Comparison of ENCODE assay signal across 1 cellular context in genomic region chr15:59222906-59223579, GRCh38.
TF ChIP-seq lines count a peak whose summit lies in the region.

No MANE protein-coding gene starts in this region.

TF ChIP-seq in SK-N-SH treated with all-trans-retinoic acid at 6 μM for 48 hours, 23 proteins besides CTCF, POLR2A, EP300 and RAD21 (continued from another document):
- TF ChIP-seq, protein P1, sequence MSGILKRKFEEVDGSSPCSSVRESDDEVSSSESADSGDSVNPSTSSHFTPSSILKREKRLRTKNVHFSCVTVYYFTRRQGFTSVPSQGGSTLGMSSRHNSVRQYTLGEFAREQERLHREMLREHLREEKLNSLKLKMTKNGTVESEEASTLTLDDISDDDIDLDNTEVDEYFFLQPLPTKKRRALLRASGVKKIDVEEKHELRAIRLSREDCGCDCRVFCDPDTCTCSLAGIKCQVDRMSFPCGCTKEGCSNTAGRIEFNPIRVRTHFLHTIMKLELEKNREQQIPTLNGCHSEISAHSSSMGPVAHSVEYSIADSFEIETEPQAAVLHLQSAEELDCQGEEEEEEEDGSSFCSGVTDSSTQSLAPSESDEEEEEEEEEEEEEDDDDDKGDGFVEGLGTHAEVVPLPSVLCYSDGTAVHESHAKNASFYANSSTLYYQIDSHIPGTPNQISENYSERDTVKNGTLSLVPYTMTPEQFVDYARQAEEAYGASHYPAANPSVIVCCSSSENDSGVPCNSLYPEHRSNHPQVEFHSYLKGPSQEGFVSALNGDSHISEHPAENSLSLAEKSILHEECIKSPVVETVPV (CRISPR knock-in tag; IDR thresholded peaks at IDR 0.05), result no peak
TF ChIP-seq in SK-N-SH treated with all-trans-retinoic acid at 6 μM for 48 hours: peak in this region for 0.
